23 cellular contexts compared by ENCODE assay signal in genomic region chr4:180513076-180513475, GRCh38.
DNase-seq lines count a peak whose midpoint lies in the region; FAIRE-seq and TF ChIP-seq lines count a peak whose summit lies in the region.
"Had no signal": no experiment of that assay in that cellular context is flagged by ENCODE, and none has a peak within 500 bp of the region (broad histone marks: within the 10 kb centered on the region; RNA-seq: fewer than 3 reads in every experiment).

No MANE protein-coding gene starts in this region.

- 56 to 73% (median 57%) methylated on average over 2 of the region's 2 CpGs for WGBS in small intestine, 3 donors

- FAIRE-seq in small intestine (lab: Jason Lieb, UNC) (no peak), D721Med (lab: Jason Lieb, UNC) (no peak)
- FAIRE-seq: A204.1, GM18507 had no signal

- H3K4me3 Mint-ChIP-seq in neural progenitor cell = no peak overlapping the region
- H3K4me3 Mint-ChIP-seq: B cell had no signal

- H3F3A ChIP-seq in neural progenitor cell (ENCODE audit: low read depth) = no peaks in the 10 kb centered on the region

- H3K4me2 ChIP-seq in neural progenitor cell = no peak overlapping the region
- H3K4me2 ChIP-seq: KMS-11, SK-N-SH had no signal

- no peak overlapping the region for H2AFZ ChIP-seq in neural progenitor cell (replicated peaks)
- H2AFZ ChIP-seq: GM23248 had no signal

- H3K9ac ChIP-seq in neural progenitor cell = no peak overlapping the region
- H3K9ac ChIP-seq: GM23248, KMS-11, SK-N-SH had no signal

- H3K27ac ChIP-seq in neural progenitor cell (peak overlapping the region; percentile 38), small intestine (ENCODE audit: low read depth in 1 of 2, low read length in 1 of 2) (no peak overlapping the region)
- H3K27ac ChIP-seq: GM23248, KMS-11 had no signal

- H3K9me3 Mint-ChIP-seq in neural progenitor cell = no peaks in the 10 kb centered on the region

- peaks cover 4% of the 10 kb centered on the region for H3K27me3 Mint-ChIP-seq in neural progenitor cell (ENCODE audit: insufficient read depth, low read depth)
- H3K27me3 Mint-ChIP-seq: B cell had no signal

- DNase-seq in NCI-H1417 (lab: John Stamatoyannopoulos, UW) (peak; percentile 5 to 73 (median 34)), NCI-H1417 treated with DMSO at 0.1 percent for 48 hours (lab: John Stamatoyannopoulos, UW) (no peak), NCI-H146 (lab: John Stamatoyannopoulos, UW) (peak; percentile 70), NCI-H82 (lab: John Stamatoyannopoulos, UW) (peak; percentile 82), neural progenitor cell (ENCODE audit: low spot score) (no peak), small intestine (no peak), D721Med (ENCODE audit: insufficient read length, low spot score) (no peak)
- no peak for DNase-seq in activated CD4-positive, alpha-beta T cell treated with anti-CD3 and anti-CD28 coated beads, Interleukin-2, amount 50 U/mL, for 48 hours
- DNase-seq: GDM1, GM23248, IMR-90, MV-4-11, NCI-H1436, NCI-H2029, NCI-H446, NCI-H774, SIG-M5, SK-N-SH, T-helper 2 cell had no signal

- no peak overlapping the region for H3K27ac Mint-ChIP-seq in neural progenitor cell
- H3K27ac Mint-ChIP-seq: B cell had no signal

- H3K36me3 Mint-ChIP-seq in neural progenitor cell = no peaks in the 10 kb centered on the region

- H3K79me2 ChIP-seq in neural progenitor cell (ENCODE audit: low read depth) = no peaks in the 10 kb centered on the region

- H3K9me3 ChIP-seq in neural progenitor cell (ENCODE audit: low read depth) = no peaks in the 10 kb centered on the region
- H3K9me3 ChIP-seq in small intestine (ENCODE audit: control insufficient read depth, low read depth) = no peaks in the 10 kb centered on the region
- H3K9me3 ChIP-seq: SK-N-SH had no signal

- H3K36me3 ChIP-seq in neural progenitor cell (no peaks in the 10 kb centered on the region), small intestine (ENCODE audit: control insufficient read depth in 2 of 2, insufficient read depth in 2 of 2, low read length in 2 of 2) (no peaks in the 10 kb centered on the region)

- H3K4me3 ChIP-seq in neural progenitor cell (no peak overlapping the region), small intestine (ENCODE audit: low read depth in 1 of 2, low read length in 2 of 2) (no peak overlapping the region)
- H3K4me3 ChIP-seq: GM23248 had no signal

- H3K27me3 ChIP-seq in neural progenitor cell = no peaks in the 10 kb centered on the region
- no peaks in the 10 kb centered on the region for H3K27me3 ChIP-seq in small intestine (ENCODE audit: control insufficient read depth in 2 of 2, insufficient read depth in 2 of 2, low read length in 2 of 2)

- peaks cover 10% of the 10 kb centered on the region for H3K4me1 Mint-ChIP-seq in neural progenitor cell
- H3K4me1 Mint-ChIP-seq: B cell had no signal

- no peak for TF ChIP-seq CTCF in neural progenitor cell (IDR thresholded peaks at IDR 0.05)
- TF ChIP-seq CTCF in D721Med (IDR thresholded peaks at IDR 0.05; ENCODE audit: insufficient read depth, missing control alignments) = no peak

- H3K4me1 ChIP-seq in neural progenitor cell = peaks cover 10% of the 10 kb centered on the region
- H3K4me1 ChIP-seq in small intestine (ENCODE audit: control insufficient read depth in 2 of 2, insufficient read depth in 1 of 2, low read depth in 1 of 2, low read length in 1 of 2) = no peaks in the 10 kb centered on the region

- H4K20me1 ChIP-seq in neural progenitor cell (ENCODE audit: low read depth) = no peaks in the 10 kb centered on the region

Comparison
In these comparisons a context has a peak if more than half of its experiments do, and no peak if none do; other contexts are left out.
1. DNase-seq: peak in NCI-H1417 (3 of 3), NCI-H146 (single experiment) and NCI-H82 (single experiment); none in NCI-H1417 treated with DMSO at 0.1 percent for 48 hours (single experiment), neural progenitor cell (single experiment), small intestine (single experiment), activated CD4-positive, alpha-beta T cell treated with anti-CD3 and anti-CD28 coated beads, Interleukin-2, amount 50 U/mL, for 48 hours (0 of 2) and D721Med (single experiment).